ENCODE assay signal across 20 cellular contexts in genomic region chr3:153260681-153261080, GRCh38.
"Had no signal": no experiment of that assay in that cellular context is flagged by ENCODE, and none has a peak within 500 bp of the region (broad histone marks: within the 10 kb centered on the region; RNA-seq: fewer than 3 reads in every experiment).

No MANE protein-coding gene starts in this region.

- H3K4me3 Mint-ChIP-seq: activated CD4-positive, alpha-beta memory T cell treated with anti-CD3 and anti-CD28 coated beads for 36 hours; activated naive CD4-positive, alpha-beta T cell treated with anti-CD3 and anti-CD28 coated beads for 36 hours; activated naive CD8-positive, alpha-beta T cell treated with anti-CD3 and anti-CD28 coated beads, Interleukin-2, amount 10 ng/mL, durations not matched to agents 7 days and 5 days; brain; mesothelial cell of epicardium; neural progenitor cell; type B pancreatic cell had no signal

- H3K4me1 Mint-ChIP-seq: brain, neural progenitor cell had no signal

- H3K36me3 Mint-ChIP-seq: activated CD4-positive, alpha-beta memory T cell treated with anti-CD3 and anti-CD28 coated beads for 36 hours; brain; mesothelial cell of epicardium; neural progenitor cell; type B pancreatic cell had no signal

- H3K4me1 ChIP-seq: neural progenitor cell, sigmoid colon, testis had no signal

- DNase-seq: activated CD4-positive, alpha-beta memory T cell treated with anti-CD3 and anti-CD28 coated beads for 36 hours; activated CD4-positive, alpha-beta T cell treated with anti-CD3 and anti-CD28 coated beads for 48 hours; activated naive CD4-positive, alpha-beta T cell treated with anti-CD3 and anti-CD28 coated beads for 36 hours; activated naive CD8-positive, alpha-beta T cell treated with anti-CD3 and anti-CD28 coated beads, Interleukin-2, amount 10 ng/mL, durations not matched to agents 7 days and 5 days; activated T-cell treated with anti-CD3 and anti-CD28 coated beads, Interleukin-2, amount 50 U/mL, for 48 hours; caudate nucleus; dermis blood vessel endothelial cell; effector CD8-positive, alpha-beta T cell; foreskin keratinocyte; naive thymus-derived CD8-positive, alpha-beta T cell; posterior cingulate gyrus; sigmoid colon; stimulated activated CD4-positive, alpha-beta T cell treated with anti-CD3 and anti-CD28 coated beads, Interleukin-2, amount 100 ng/mL, for 48 hours; stimulated activated CD8-positive, alpha-beta memory T cell treated with anti-CD3 and anti-CD28 coated beads, Interleukin-4, amount 100 ng/mL, for 48 hours; stimulated activated naive CD4-positive, alpha-beta T cell; testis had no signal

- H3K36me3 ChIP-seq: neural progenitor cell, sigmoid colon had no signal

- H3K9me3 ChIP-seq: sigmoid colon, testis had no signal

- H3K27me3 ChIP-seq: foreskin keratinocyte, neural progenitor cell, sigmoid colon, testis had no signal

- H2AFZ ChIP-seq: neural progenitor cell had no signal

- H3K27me3 Mint-ChIP-seq: activated CD4-positive, alpha-beta memory T cell treated with anti-CD3 and anti-CD28 coated beads for 36 hours; activated naive CD8-positive, alpha-beta T cell treated with anti-CD3 and anti-CD28 coated beads, Interleukin-2, amount 10 ng/mL, durations not matched to agents 7 days and 5 days; naive thymus-derived CD8-positive, alpha-beta T cell; type B pancreatic cell had no signal

- H3K27ac Mint-ChIP-seq: activated CD4-positive, alpha-beta memory T cell treated with anti-CD3 and anti-CD28 coated beads for 36 hours; activated naive CD4-positive, alpha-beta T cell treated with anti-CD3 and anti-CD28 coated beads for 36 hours; activated naive CD8-positive, alpha-beta T cell treated with anti-CD3 and anti-CD28 coated beads, Interleukin-2, amount 10 ng/mL, durations not matched to agents 7 days and 5 days; brain; mesothelial cell of epicardium; naive thymus-derived CD8-positive, alpha-beta T cell; neural progenitor cell; type B pancreatic cell had no signal

- H3K9ac ChIP-seq: neural progenitor cell had no signal

- H3K4me3 ChIP-seq: neural progenitor cell, sigmoid colon, testis had no signal

- H3K9me3 Mint-ChIP-seq: activated CD4-positive, alpha-beta memory T cell treated with anti-CD3 and anti-CD28 coated beads for 36 hours; activated naive CD4-positive, alpha-beta T cell treated with anti-CD3 and anti-CD28 coated beads for 36 hours had no signal

- H3K27ac ChIP-seq: foreskin keratinocyte, neural progenitor cell, sigmoid colon, testis had no signal

- ATAC-seq: foreskin keratinocyte; naive thymus-derived CD8-positive, alpha-beta T cell had no signal

- H3K4me2 ChIP-seq: neural progenitor cell had no signal
